In genomic region chr3:30258426-30259392, GRCh38 we compare ENCODE assay signal across 1 cellular context.
TF ChIP-seq lines count a peak whose summit lies in the region.

No MANE protein-coding gene starts in this region.

TF ChIP-seq in HepG2, 621 proteins besides CTCF, POLR2A, EP300 and RAD21 (continued from another document and continues in another):
- TF ChIP-seq ATF6 (CRISPR knock-in tag; conservative IDR thresholded peaks at IDR 0.05) = no peak
- TF ChIP-seq HNRNPLL (IDR thresholded peaks at IDR 0.05; ENCODE audit: low read depth, low read length, poor library complexity, severe bottlenecking) = peak; percentile 67
- TF ChIP-seq ZBTB1 (CRISPR knock-in tag; IDR thresholded peaks at IDR 0.05; ENCODE audit: borderline replicate concordance) = no peak
- peak; percentile 97 for TF ChIP-seq MBD4 (IDR thresholded peaks at IDR 0.05; ENCODE audit: borderline replicate concordance, low read length)
- TF ChIP-seq ZNF567 (CRISPR knock-in tag; IDR thresholded peaks at IDR 0.05; ENCODE audit: borderline replicate concordance) = 0 out of 2 replicates have a peak, but pooled peaks have one; percentile 51
- TF ChIP-seq SIX1 (CRISPR knock-in tag; IDR thresholded peaks at IDR 0.05; ENCODE audit: borderline replicate concordance) = peak; percentile 83
- peak; percentile 61; the same call in 1 of the 2 replicates for TF ChIP-seq MIER2 (CRISPR knock-in tag; IDR thresholded peaks at IDR 0.05)
- peak; percentile 41; the same call in 1 of the 2 replicates for TF ChIP-seq KDM2A (CRISPR knock-in tag; IDR thresholded peaks at IDR 0.05; ENCODE audit: borderline replicate concordance, low read depth)
- 0 out of 2 replicates have a peak, but pooled peaks have one; percentile 53 for TF ChIP-seq BORCS8-MEF2B (CRISPR knock-in tag; IDR thresholded peaks at IDR 0.05)
- peak; percentile 90; the same call in 1 of the 2 replicates for TF ChIP-seq DPF2 (CRISPR knock-in tag; IDR thresholded peaks at IDR 0.05; ENCODE audit: borderline replicate concordance, low read depth)
- TF ChIP-seq CC2D1A (CRISPR knock-in tag; IDR thresholded peaks at IDR 0.05) = no peak
- TF ChIP-seq GATAD2A (CRISPR knock-in tag; IDR thresholded peaks at IDR 0.05) = peak; percentile 99
- TF ChIP-seq RERE (CRISPR knock-in tag; IDR thresholded peaks at IDR 0.05; ENCODE audit: low read depth) = peak; percentile 89
- peak; percentile 85 for TF ChIP-seq SAP130 (CRISPR knock-in tag; IDR thresholded peaks at IDR 0.05; ENCODE audit: low read depth)
- TF ChIP-seq ARID2 (CRISPR knock-in tag; IDR thresholded peaks at IDR 0.05; ENCODE audit: borderline replicate concordance) = 0 out of 2 replicates have a peak, but pooled peaks have one; percentile 38
- peak; percentile 89 for TF ChIP-seq SIX4 (CRISPR knock-in tag; IDR thresholded peaks at IDR 0.05)
- TF ChIP-seq ZNF687 (CRISPR knock-in tag; IDR thresholded peaks at IDR 0.05) = no peak
- TF ChIP-seq MEIS2 (CRISPR knock-in tag; IDR thresholded peaks at IDR 0.05) = peak; percentile 82
- TF ChIP-seq MXD4 (CRISPR knock-in tag; IDR thresholded peaks at IDR 0.05) = peak; percentile 23; the same call in 1 of the 2 replicates
- TF ChIP-seq KDM4B (CRISPR knock-in tag; IDR thresholded peaks at IDR 0.05) = peak; percentile 85; the same call in 1 of the 2 replicates
- peak; percentile 94 for TF ChIP-seq ZBTB34 (CRISPR knock-in tag; IDR thresholded peaks at IDR 0.05)
- peak; percentile 89 for TF ChIP-seq ZNF124 (CRISPR knock-in tag; IDR thresholded peaks at IDR 0.05)
- no peak for TF ChIP-seq PTBP1 (IDR thresholded peaks at IDR 0.05; ENCODE audit: low read depth, low read length, poor library complexity, severe bottlenecking)
- peak; percentile 73 for TF ChIP-seq ZFP1 (CRISPR knock-in tag; IDR thresholded peaks at IDR 0.05)
- TF ChIP-seq MAF1 (CRISPR knock-in tag; IDR thresholded peaks at IDR 0.05; ENCODE audit: borderline replicate concordance) = no peak
- peak; percentile 85 for TF ChIP-seq RFXANK (CRISPR knock-in tag; IDR thresholded peaks at IDR 0.05)
- TF ChIP-seq ZBTB10 (CRISPR knock-in tag; IDR thresholded peaks at IDR 0.05; ENCODE audit: borderline replicate concordance) = no peak
- no peak for TF ChIP-seq ZC3H13 (CRISPR knock-in tag; IDR thresholded peaks at IDR 0.05)
- peak; percentile 53; the same call in 1 of the 2 replicates for TF ChIP-seq ZBTB37 (CRISPR knock-in tag; IDR thresholded peaks at IDR 0.05)
- peak; percentile 88 for TF ChIP-seq HNRNPUL1 (IDR thresholded peaks at IDR 0.05; ENCODE audit: low read depth, low read length)
- peak; percentile 100 for TF ChIP-seq PAXIP1 (CRISPR knock-in tag; conservative IDR thresholded peaks at IDR 0.05)
- no peak for TF ChIP-seq CHCHD3 (CRISPR knock-in tag; IDR thresholded peaks at IDR 0.05)
